Comparison of ENCODE assay signal across 11 cellular contexts in genomic region chr4:3111461-3111860, GRCh38. TPM values are rescaled to one million over a fixed set of nuclear protein-coding genes. Genes with fewer than 3 reads are reported as not detected.
DNase-seq lines count a peak whose midpoint lies in the region; ATAC-seq and TF ChIP-seq lines count a peak whose summit lies in the region.
"Had no signal": no experiment of that assay in that cellular context is flagged by ENCODE, and none has a peak within 500 bp of the region (broad histone marks: within the 10 kb centered on the region; RNA-seq: fewer than 3 reads in every experiment).

No MANE protein-coding gene starts in this region.

- DNase-seq in heart left ventricle (no peak), left cardiac atrium (no peak), amniotic epithelial cell (ENCODE audit: low read depth) (peak; percentile 71), iPS-NIHi11 (ENCODE audit: low spot score) (peak; percentile 36), upper lobe of left lung (no peak), H4 (ENCODE audit: low spot score) (no peak), pons (ENCODE audit: low spot score) (no peak)
- no peak for DNase-seq in activated T-cell treated with anti-CD3 and anti-CD28 coated beads, Interleukin-2, amount 50 U/mL, for 4 hours
- DNase-seq: OCI-M1 had no signal

- peak overlapping the region in 7 of 12 donors; percentile 5 to 59 (median 48) for H3K27ac ChIP-seq in heart left ventricle
- peak overlapping the region; percentile 51 to 83 (median 73) for H3K27ac ChIP-seq in upper lobe of left lung

- H3K4me3 Mint-ChIP-seq in activated T-cell treated with anti-CD3 and anti-CD28 coated beads, Interleukin-2, amount 50 U/mL, for 4 hours: no peak overlapping the region

- H3K4me1 ChIP-seq in heart left ventricle: peaks cover 0 to 49% (median 30%) of the 10 kb centered on the region in 12 donors
- H3K4me1 ChIP-seq in upper lobe of left lung: peaks cover 34 to 49% (median 36%) of the 10 kb centered on the region in 4 donors

- no peak for TF ChIP-seq CTCF in heart left ventricle (IDR thresholded peaks at IDR 0.05)
- no peak for TF ChIP-seq CTCF in upper lobe of left lung (IDR thresholded peaks at IDR 0.05)

- no peaks in the 10 kb centered on the region for H3K27me3 Mint-ChIP-seq in activated T-cell treated with anti-CD3 and anti-CD28 coated beads, Interleukin-2, amount 50 U/mL, for 4 hours (ENCODE audit: low read depth)

- TF ChIP-seq EP300 in upper lobe of left lung (IDR thresholded peaks at IDR 0.05): peak in 1 of 4 donors; percentile 76

- H3K9me3 Mint-ChIP-seq in activated T-cell treated with anti-CD3 and anti-CD28 coated beads, Interleukin-2, amount 50 U/mL, for 4 hours: no peaks in the 10 kb centered on the region

- peaks cover 3% of the 10 kb centered on the region for H3K4me1 Mint-ChIP-seq in activated T-cell treated with anti-CD3 and anti-CD28 coated beads, Interleukin-2, amount 50 U/mL, for 4 hours (ENCODE audit: low read depth)

- WGBS in heart left ventricle, 4 donors: 48 to 73% (median 68%) methylated on average over 5 of the region's 5 CpGs
- 46 to 72% methylated on average over 5 of the region's 5 CpGs for WGBS in upper lobe of left lung, 2 donors

- H3K36me3 Mint-ChIP-seq in activated T-cell treated with anti-CD3 and anti-CD28 coated beads, Interleukin-2, amount 50 U/mL, for 4 hours (ENCODE audit: insufficient read depth): peaks cover 48% of the 10 kb centered on the region

- no peak for TF ChIP-seq POLR2A in heart left ventricle (IDR thresholded peaks at IDR 0.05)
- TF ChIP-seq POLR2A in upper lobe of left lung (IDR thresholded peaks at IDR 0.05): no peak

- H3K36me3 ChIP-seq in heart left ventricle (peaks cover 0 to 94% (median 78%) of the 10 kb centered on the region in 9 donors), upper lobe of left lung (peaks cover 3 to 55% (median 23%) of the 10 kb centered on the region in 4 donors)

- intact Hi-C loops in heart left ventricle (cut with DNase I): loop anchor here in 1 of 10 donors (10.0 kb wide), 1 partner anchor 763 kb away; no protein-coding TSS in a partner anchor
- intact Hi-C loops in left cardiac atrium (cut with DNase I): no loop called here

- H3K27me3 ChIP-seq in heart left ventricle (no peaks in the 10 kb centered on the region), upper lobe of left lung (no peaks in the 10 kb centered on the region)

- H3K9me3 ChIP-seq in heart left ventricle (no peaks in the 10 kb centered on the region), upper lobe of left lung (no peaks in the 10 kb centered on the region)

- peak in 2 of 4 donors; percentile 9 to 17 for ATAC-seq in heart left ventricle
- ATAC-seq in left cardiac atrium: no peak
- no peak for ATAC-seq in upper lobe of left lung (ENCODE audit: low FRiP score in 2 of 2)
- ATAC-seq in activated T-cell treated with anti-CD3 and anti-CD28 coated beads, Interleukin-2, amount 50 U/mL, for 4 hours: no peak

- H3K4me3 ChIP-seq in heart left ventricle: no peak overlapping the region
- H3K4me3 ChIP-seq in upper lobe of left lung: no peak overlapping the region

RNA-seq across cellular contexts. Expression of gene HTT, which starts 37.0 kb away (rescaled TPM):
- total RNA-seq in heart left ventricle (100 to 1,000 TPM in 1 of 9 donors, 10 to 100 TPM in 8; 16.1 to 122 (median 33.9) TPM), left cardiac atrium (10 to 100 TPM; 23.2 to 25.2 TPM), upper lobe of left lung (100 to 1,000 TPM in 2 of 6 donors, 10 to 100 TPM in 4; 55.4 to 170 (median 81.5) TPM)
- 10 to 100 TPM; 13.9 to 16.5 TPM for polyA plus RNA-seq in heart left ventricle
- total RNA-seq in H4 (2014; rRNA removed; shearing (Covaris generic)): 20.3 and 23.9 TPM in 2 replicates
- 10 to 100 TPM; 50.5 to 59.3 (median 51.5) TPM for total RNA-seq in activated T-cell treated with anti-CD3 and anti-CD28 coated beads, Interleukin-2, amount 50 U/mL, for 4 hours

RNA-seq across cellular contexts. Expression of gene HTT-AS, which starts 37.1 kb away (rescaled TPM):
- total RNA-seq in heart left ventricle: not detected
- not detected for polyA plus RNA-seq in heart left ventricle
- total RNA-seq in left cardiac atrium: not detected
- total RNA-seq in upper lobe of left lung: not detected
- not detected in 2 replicates for total RNA-seq in H4 (2014; rRNA removed; shearing (Covaris generic))
- not detected for total RNA-seq in activated T-cell treated with anti-CD3 and anti-CD28 coated beads, Interleukin-2, amount 50 U/mL, for 4 hours
- total RNA-seq: mesenteric fat pad had no signal
- polyA plus RNA-seq: AG04450 had no signal

Comparison
In these comparisons a context has a peak if more than half of its experiments do, and no peak if none do; other contexts are left out.
1. DNase-seq: peak in amniotic epithelial cell (single experiment) and iPS-NIHi11 (single experiment); none in heart left ventricle (0 of 5), left cardiac atrium (single experiment), upper lobe of left lung (0 of 2), H4 (single experiment), activated T-cell treated with anti-CD3 and anti-CD28 coated beads, Interleukin-2, amount 50 U/mL, for 4 hours (single experiment) and pons (single experiment).